In genomic region chr16:85319984-85320440, GRCh38 we compare ENCODE assay signal across 19 cellular contexts.
DNase-seq lines count a peak whose midpoint lies in the region; ATAC-seq and TF ChIP-seq lines count a peak whose summit lies in the region.
"Had no signal": no experiment of that assay in that cellular context is flagged by ENCODE, and none has a peak within 500 bp of the region (broad histone marks: within the 10 kb centered on the region; RNA-seq: fewer than 3 reads in every experiment).

No MANE protein-coding gene starts in this region.

- no peak for ATAC-seq in psoas muscle
- ATAC-seq: SK-N-SH treated with all-trans-retinoic acid at 6 μM for 48 hours had no signal

- WGBS in esophagus muscularis mucosa = 91% methylated on average over 13 of the region's 19 CpGs
- 80 to 91% (median 88%) methylated on average over 19 of the region's 19 CpGs for WGBS in psoas muscle, 3 donors

- H3K27ac ChIP-seq in RWPE1 (peak overlapping the region; percentile 73), esophagus muscularis mucosa (replicated peaks in 1 of 4) (peak overlapping the region in 3 of 4 donors; percentile 32 to 85 (median 34)), psoas muscle (peak overlapping the region; percentile 85), tibial artery (peak overlapping the region; percentile 83 to 89)
- H3K27ac ChIP-seq in CD4-positive, alpha-beta memory T cell (ENCODE audit: low read depth, low read length) = no peak overlapping the region

- POLR2A ChIA-PET in RWPE1 (lab: Yijun Ruan, JAX; ENCODE audit: low non-redundant PET) = interaction anchor here (0.5 kb wide), 1 partner anchor 234 kb away, joined by 3 read pairs; no protein-coding TSS in a partner anchor
- POLR2A ChIA-PET in CD4-positive, alpha-beta memory T cell (lab: Charles Lee; ENCODE audit: partially characterized antibody) = interaction anchor here (1.3 kb wide), 1 partner anchor 12 kb away, joined by 3 read pairs; no protein-coding TSS in a partner anchor

- TF ChIP-seq POLR2A in esophagus muscularis mucosa (IDR thresholded peaks at IDR 0.05; ENCODE audit: low read depth) = no peak

- H3K27me3 ChIP-seq in esophagus muscularis mucosa = no peaks in the 10 kb centered on the region
- no peaks in the 10 kb centered on the region for H3K27me3 ChIP-seq in psoas muscle (ENCODE audit: insufficient read depth in 3 of 3, low read length in 2 of 3)
- H3K27me3 ChIP-seq in tibial artery = no peaks in the 10 kb centered on the region
- H3K27me3 ChIP-seq in CD4-positive, alpha-beta memory T cell (ENCODE audit: insufficient read depth, low read length) = no peaks in the 10 kb centered on the region

- TF ChIP-seq EP300 in esophagus muscularis mucosa (IDR thresholded peaks at IDR 0.05) = no peak

- no peak overlapping the region for H3K27ac Mint-ChIP-seq in CD4-positive, alpha-beta memory T cell

- intact Hi-C loops in esophagus muscularis mucosa (cut with DNase I) = loop anchor here (10.0 kb wide), 1 partner anchor 295 kb away; the partner anchor contains the start of gene GSE1
- intact Hi-C loops in psoas muscle (cut with DNase I) = no loop called here
- intact Hi-C loops in tibial artery (cut with DNase I; ENCODE audit: low total_unique reads) = loop anchor here (5.0 to 10.0 kb wide), 2 partner anchors 235 to 292 kb away; partner anchors contain the start of gene GSE1
- intact Hi-C loops in CD4-positive, alpha-beta memory T cell (cut with micrococcal nuclease) = no loop called here

- H3K36me3 Mint-ChIP-seq in CD4-positive, alpha-beta memory T cell = no peaks in the 10 kb centered on the region
- H3K36me3 Mint-ChIP-seq: CD4-positive, CD25-positive, alpha-beta regulatory T cell had no signal

- H3K4me1 Mint-ChIP-seq in CD4-positive, alpha-beta memory T cell = no peaks in the 10 kb centered on the region
- H3K4me1 Mint-ChIP-seq: CD4-positive, CD25-positive, alpha-beta regulatory T cell had no signal

- peaks cover 26 to 73% (median 54%) of the 10 kb centered on the region in 4 donors for H3K4me1 ChIP-seq in esophagus muscularis mucosa
- peaks cover 54% of the 10 kb centered on the region for H3K4me1 ChIP-seq in psoas muscle
- H3K4me1 ChIP-seq in tibial artery = peaks cover 13 to 50% (median 43%) of the 10 kb centered on the region in 4 donors
- H3K4me1 ChIP-seq in CD4-positive, alpha-beta memory T cell (ENCODE audit: insufficient read depth, low read length) = no peaks in the 10 kb centered on the region

- no peak overlapping the region for H3K4me3 Mint-ChIP-seq in CD4-positive, alpha-beta memory T cell
- H3K4me3 Mint-ChIP-seq: CD4-positive, CD25-positive, alpha-beta regulatory T cell; H9 had no signal

- TF ChIP-seq CTCF in RWPE1 (conservative IDR thresholded peaks at IDR 0.05; ENCODE audit: low read depth) (no peak), esophagus muscularis mucosa (IDR thresholded peaks at IDR 0.05) (no peak), psoas muscle (IDR thresholded peaks at IDR 0.05) (no peak), tibial artery (IDR thresholded peaks at IDR 0.05) (no peak)

- H3K27me3 Mint-ChIP-seq in CD4-positive, alpha-beta memory T cell = peaks cover 0 to 4% of the 10 kb centered on the region in 2 donors

- DNase-seq in RWPE1 (ENCODE audit: low spot score) (no peak), esophagus muscularis mucosa (ENCODE audit: extremely low spot score) (no peak), psoas muscle (no peak), tibial artery (no peak), dedifferentiated amniotic fluid mesenchymal stem cell (ENCODE audit: extremely low spot score) (no peak)
- DNase-seq in CD4-positive, alpha-beta memory T cell = no peak
- DNase-seq in stimulated activated CD4-positive, alpha-beta T cell treated with anti-CD3 and anti-CD28 coated beads, Interleukin-12 subunit alpha, Interleukin-12 subunit beta, amount 100 ng/mL, for 4 hours = no peak
- DNase-seq: ACHN; AML-193; Calu3; CD4-positive, CD25-positive, alpha-beta regulatory T cell; H9; KBM-7; MV-4-11; NCI-H1417 treated with DMSO at 0.1 percent for 48 hours; NCI-H2029 treated with DMSO at 0.1 percent for 48 hours; NCI-H510A treated with DMSO at 0.1 percent for 48 hours; SHP77 had no signal

- H3K36me3 ChIP-seq in esophagus muscularis mucosa (no peaks in the 10 kb centered on the region), psoas muscle (ENCODE audit: insufficient read depth in 1 of 2, low read depth in 1 of 2) (no peaks in the 10 kb centered on the region), tibial artery (no peaks in the 10 kb centered on the region)
- H3K36me3 ChIP-seq in CD4-positive, alpha-beta memory T cell (ENCODE audit: insufficient read depth, low read length) = no peaks in the 10 kb centered on the region

- H3K4me3 ChIP-seq in esophagus muscularis mucosa (no peak overlapping the region), psoas muscle (no peak overlapping the region), tibial artery (no peak overlapping the region)
- no peak overlapping the region for H3K4me3 ChIP-seq in CD4-positive, alpha-beta memory T cell (ENCODE audit: low read length in 2 of 2)

- peaks cover 0 to 5% (median under 1%) of the 10 kb centered on the region in 8 donors for H3K9me3 Mint-ChIP-seq in CD4-positive, alpha-beta memory T cell
- H3K9me3 Mint-ChIP-seq: H9 had no signal

- H3K9me3 ChIP-seq in esophagus muscularis mucosa = no peaks in the 10 kb centered on the region
- no peaks in the 10 kb centered on the region for H3K9me3 ChIP-seq in psoas muscle
- no peaks in the 10 kb centered on the region for H3K9me3 ChIP-seq in tibial artery
- H3K9me3 ChIP-seq in CD4-positive, alpha-beta memory T cell (ENCODE audit: control insufficient read depth in 1 of 2, low read length in 2 of 2) = no peaks in the 10 kb centered on the region

- CTCF ChIA-PET in RWPE1 (lab: Yijun Ruan, JAX) = no interaction called here
- CTCF ChIA-PET in CD4-positive, alpha-beta memory T cell (lab: Charles Lee; ENCODE audit: partially characterized antibody) = interaction anchor here (1.4 kb wide), 1 partner anchor 16 kb away, joined by 4 read pairs; no protein-coding TSS in a partner anchor

Comparison
In these comparisons a context has a peak if more than half of its experiments do, and no peak if none do; other contexts are left out.
1. intact Hi-C loops: an anchor here in esophagus muscularis mucosa (10.0 kb wide) and tibial artery (5.0 to 10.0 kb wide); none called in psoas muscle and CD4-positive, alpha-beta memory T cell.